In genomic region chr1:227111782-227112181, GRCh38 we compare ENCODE assay signal across 1 cellular context.
TF ChIP-seq lines count a peak whose summit lies in the region.

No MANE protein-coding gene starts in this region.

TF ChIP-seq in K562, 482 proteins besides CTCF, POLR2A, EP300 and RAD21 (continued from another document):
- TF ChIP-seq RREB1 (CRISPR knock-in tag; IDR thresholded peaks at IDR 0.05) (no peak), STAT5A (IDR thresholded peaks at IDR 0.05; ENCODE audit: borderline replicate concordance, low read length) (no peak), NFYB (IDR thresholded peaks at IDR 0.05; ENCODE audit: extremely low read depth, insufficient read length) (no peak), ZNF408 (CRISPR knock-in tag; IDR thresholded peaks at IDR 0.05; ENCODE audit: low read depth) (no peak), ZNF311 (CRISPR knock-in tag; IDR thresholded peaks at IDR 0.05) (no peak), NR2C1 (IDR thresholded peaks at IDR 0.05) (no peak), NR2C1 (tag; IDR thresholded peaks at IDR 0.05) (0 out of 2 replicates have a peak, but pooled peaks have one; percentile 16), TAL1 (IDR thresholded peaks at IDR 0.05) (peak; percentile 54; the same call in 1 of the 2 replicates), CBX3 (IDR thresholded peaks at IDR 0.05; ENCODE audit: borderline replicate concordance in 1 of 2, low read length in 2 of 2) (no peak), ZNF583 (CRISPR knock-in tag; IDR thresholded peaks at IDR 0.05) (no peak), PCBP1 (IDR thresholded peaks at IDR 0.05; ENCODE audit: low read depth, low read length, poor library complexity, severe bottlenecking) (no peak), EWSR1 (IDR thresholded peaks at IDR 0.05; ENCODE audit: borderline replicate concordance, low read depth, partially characterized antibody) (no peak), ZNF197 (CRISPR knock-in tag; IDR thresholded peaks at IDR 0.05; ENCODE audit: low read depth) (no peak)
- TF ChIP-seq, protein P1, sequence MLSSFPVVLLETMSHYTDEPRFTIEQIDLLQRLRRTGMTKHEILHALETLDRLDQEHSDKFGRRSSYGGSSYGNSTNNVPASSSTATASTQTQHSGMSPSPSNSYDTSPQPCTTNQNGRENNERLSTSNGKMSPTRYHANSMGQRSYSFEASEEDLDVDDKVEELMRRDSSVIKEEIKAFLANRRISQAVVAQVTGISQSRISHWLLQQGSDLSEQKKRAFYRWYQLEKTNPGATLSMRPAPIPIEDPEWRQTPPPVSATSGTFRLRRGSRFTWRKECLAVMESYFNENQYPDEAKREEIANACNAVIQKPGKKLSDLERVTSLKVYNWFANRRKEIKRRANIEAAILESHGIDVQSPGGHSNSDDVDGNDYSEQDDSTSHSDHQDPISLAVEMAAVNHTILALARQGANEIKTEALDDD (IDR thresholded peaks at IDR 0.05), result no peak
- TF ChIP-seq, protein P2, sequence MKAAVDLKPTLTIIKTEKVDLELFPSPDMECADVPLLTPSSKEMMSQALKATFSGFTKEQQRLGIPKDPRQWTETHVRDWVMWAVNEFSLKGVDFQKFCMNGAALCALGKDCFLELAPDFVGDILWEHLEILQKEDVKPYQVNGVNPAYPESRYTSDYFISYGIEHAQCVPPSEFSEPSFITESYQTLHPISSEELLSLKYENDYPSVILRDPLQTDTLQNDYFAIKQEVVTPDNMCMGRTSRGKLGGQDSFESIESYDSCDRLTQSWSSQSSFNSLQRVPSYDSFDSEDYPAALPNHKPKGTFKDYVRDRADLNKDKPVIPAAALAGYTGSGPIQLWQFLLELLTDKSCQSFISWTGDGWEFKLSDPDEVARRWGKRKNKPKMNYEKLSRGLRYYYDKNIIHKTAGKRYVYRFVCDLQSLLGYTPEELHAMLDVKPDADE (conservative IDR thresholded peaks at IDR 0.05; ENCODE audit: control insufficient read depth, low read depth, low read length), result no peak
- TF ChIP-seq, protein P3, sequence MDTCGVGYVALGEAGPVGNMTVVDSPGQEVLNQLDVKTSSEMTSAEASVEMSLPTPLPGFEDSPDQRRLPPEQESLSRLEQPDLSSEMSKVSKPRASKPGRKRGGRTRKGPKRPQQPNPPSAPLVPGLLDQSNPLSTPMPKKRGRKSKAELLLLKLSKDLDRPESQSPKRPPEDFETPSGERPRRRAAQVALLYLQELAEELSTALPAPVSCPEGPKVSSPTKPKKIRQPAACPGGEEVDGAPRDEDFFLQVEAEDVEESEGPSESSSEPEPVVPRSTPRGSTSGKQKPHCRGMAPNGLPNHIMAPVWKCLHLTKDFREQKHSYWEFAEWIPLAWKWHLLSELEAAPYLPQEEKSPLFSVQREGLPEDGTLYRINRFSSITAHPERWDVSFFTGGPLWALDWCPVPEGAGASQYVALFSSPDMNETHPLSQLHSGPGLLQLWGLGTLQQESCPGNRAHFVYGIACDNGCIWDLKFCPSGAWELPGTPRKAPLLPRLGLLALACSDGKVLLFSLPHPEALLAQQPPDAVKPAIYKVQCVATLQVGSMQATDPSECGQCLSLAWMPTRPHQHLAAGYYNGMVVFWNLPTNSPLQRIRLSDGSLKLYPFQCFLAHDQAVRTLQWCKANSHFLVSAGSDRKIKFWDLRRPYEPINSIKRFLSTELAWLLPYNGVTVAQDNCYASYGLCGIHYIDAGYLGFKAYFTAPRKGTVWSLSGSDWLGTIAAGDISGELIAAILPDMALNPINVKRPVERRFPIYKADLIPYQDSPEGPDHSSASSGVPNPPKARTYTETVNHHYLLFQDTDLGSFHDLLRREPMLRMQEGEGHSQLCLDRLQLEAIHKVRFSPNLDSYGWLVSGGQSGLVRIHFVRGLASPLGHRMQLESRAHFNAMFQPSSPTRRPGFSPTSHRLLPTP (IDR thresholded peaks at IDR 0.05; ENCODE audit: borderline replicate concordance, extremely low read depth, insufficient read length), result no peak
- TF ChIP-seq, protein P4, sequence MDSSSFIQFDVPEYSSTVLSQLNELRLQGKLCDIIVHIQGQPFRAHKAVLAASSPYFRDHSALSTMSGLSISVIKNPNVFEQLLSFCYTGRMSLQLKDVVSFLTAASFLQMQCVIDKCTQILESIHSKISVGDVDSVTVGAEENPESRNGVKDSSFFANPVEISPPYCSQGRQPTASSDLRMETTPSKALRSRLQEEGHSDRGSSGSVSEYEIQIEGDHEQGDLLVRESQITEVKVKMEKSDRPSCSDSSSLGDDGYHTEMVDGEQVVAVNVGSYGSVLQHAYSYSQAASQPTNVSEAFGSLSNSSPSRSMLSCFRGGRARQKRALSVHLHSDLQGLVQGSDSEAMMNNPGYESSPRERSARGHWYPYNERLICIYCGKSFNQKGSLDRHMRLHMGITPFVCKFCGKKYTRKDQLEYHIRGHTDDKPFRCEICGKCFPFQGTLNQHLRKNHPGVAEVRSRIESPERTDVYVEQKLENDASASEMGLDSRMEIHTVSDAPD (CRISPR knock-in tag; IDR thresholded peaks at IDR 0.05), result no peak
